In genomic region chr22:19138217-19139000, GRCh38 we compare ENCODE assay signal across 21 cellular contexts. TPM values are rescaled to one million over a fixed set of nuclear protein-coding genes. Genes with fewer than 3 reads are reported as not detected.
DNase-seq lines count a peak whose midpoint lies in the region; ATAC-seq, FAIRE-seq and TF ChIP-seq lines count a peak whose summit lies in the region.
"Had no signal": no experiment of that assay in that cellular context is flagged by ENCODE, and none has a peak within 500 bp of the region (broad histone marks: within the 10 kb centered on the region; RNA-seq: fewer than 3 reads in every experiment).

No MANE protein-coding gene starts in this region.

- intact Hi-C loops in A673 (cut with micrococcal nuclease; ENCODE audit: unreplicated experiment) = no loop called here
- intact Hi-C loops in K562 (cut with micrococcal nuclease) = loop anchor here (10.0 kb wide), 1 partner anchor 64 kb away; no protein-coding TSS in a partner anchor
- intact Hi-C loops in CD8-positive, alpha-beta T cell (cut with DNase I, micrococcal nuclease) = no loop called here

- H3K36me3 Mint-ChIP-seq in CD8-positive, alpha-beta T cell = peaks cover 85% of the 10 kb centered on the region

- H3K36me3 ChIP-seq in A673 (ENCODE audit: insufficient read depth, low read length, poor library complexity, severe bottlenecking) (peaks cover 30% of the 10 kb centered on the region), HEK293 (ENCODE audit: control insufficient read depth in 2 of 2, insufficient read depth in 1 of 2, low read length in 2 of 2) (peaks cover 15 to 91% of the 10 kb centered on the region in 2 experiments; a peak in 2 of 3 replicates), K562 (ENCODE audit: control insufficient read depth, insufficient read depth, low read length) (peaks cover 91% of the 10 kb centered on the region), osteoblast (ENCODE audit: insufficient read depth, low read length) (peaks cover 71% of the 10 kb centered on the region)
- peaks cover 55% of the 10 kb centered on the region for H3K36me3 ChIP-seq in CD8-positive, alpha-beta T cell (ENCODE audit: insufficient read depth, low read length)

- H3K79me2 ChIP-seq in K562 (ENCODE audit: control insufficient read depth, insufficient read depth, low read length) (peaks cover 4% of the 10 kb centered on the region), osteoblast (ENCODE audit: insufficient read depth, low read length) (peaks cover 12% of the 10 kb centered on the region)

- no peak for TF ChIP-seq EP300 in K562 (IDR thresholded peaks at IDR 0.05; ENCODE audit: low read length)

- no peak overlapping the region for H3K4me3 Mint-ChIP-seq in CD8-positive, alpha-beta T cell
- H3K4me3 Mint-ChIP-seq: CD4-positive, alpha-beta T cell; GM23338 had no signal

- H3K27me3 ChIP-seq in A673 (replicated peaks; ENCODE audit: insufficient read depth, low read depth, low read length, poor library complexity) (no peaks in the 10 kb centered on the region), K562 (ENCODE audit: control insufficient read depth in 2 of 2, insufficient read depth in 2 of 2, low read length in 2 of 2) (no peaks in the 10 kb centered on the region), osteoblast (ENCODE audit: insufficient read depth, low read length) (no peaks in the 10 kb centered on the region)
- H3K27me3 ChIP-seq in CD8-positive, alpha-beta T cell (ENCODE audit: insufficient read depth, low read length) = no peaks in the 10 kb centered on the region

- no peaks in the 10 kb centered on the region for H3K9me3 Mint-ChIP-seq in CD8-positive, alpha-beta T cell
- H3K9me3 Mint-ChIP-seq: CD4-positive, alpha-beta T cell; GM23338 had no signal

- no peak for TF ChIP-seq CTCF in A673 (conservative IDR thresholded peaks at IDR 0.05; ENCODE audit: low read depth, low read length)
- TF ChIP-seq CTCF in HEK293 (tag by site-specific recombination; IDR thresholded peaks at IDR 0.05) = no peak
- TF ChIP-seq CTCF in K562 (IDR thresholded peaks at IDR 0.05 in 2 of 3, conservative IDR thresholded peaks at IDR 0.05 in 1 of 3; ENCODE audit: insufficient read depth in 2 of 3, low read depth in 1 of 3, low read length in 3 of 3) = 0 out of 6 replicates have a peak, but pooled peaks of 1 of the 3 experiments have one; percentile 6
- no peak for TF ChIP-seq CTCF in osteoblast (IDR thresholded peaks at IDR 0.05; ENCODE audit: extremely low read depth, low read depth, low read length)
- no peak for TF ChIP-seq CTCF in CD8-positive, alpha-beta T cell (IDR thresholded peaks at IDR 0.05)

- H2AFZ ChIP-seq in K562 (ENCODE audit: low read depth, low read length) = no peak overlapping the region
- no peak overlapping the region for H2AFZ ChIP-seq in osteoblast (ENCODE audit: low read length)
- H2AFZ ChIP-seq: GM23338 had no signal

- H3K9ac ChIP-seq in K562 (ENCODE audit: insufficient read depth in 1 of 2, low read depth in 2 of 2, low read length in 2 of 2) = peak overlapping the region in 1 of 2 experiments; percentile 43; a peak in 1 of 4 replicates

- peaks cover 10% of the 10 kb centered on the region for H3K4me1 Mint-ChIP-seq in CD8-positive, alpha-beta T cell (ENCODE audit: low read depth)
- H3K4me1 Mint-ChIP-seq: GM23338 had no signal

- H3K27ac Mint-ChIP-seq in CD8-positive, alpha-beta T cell = no peak overlapping the region
- H3K27ac Mint-ChIP-seq: CD4-positive, alpha-beta T cell; GM23338 had no signal

- no peak for TF ChIP-seq RAD21 in K562 (CRISPR knock-in tag; conservative IDR thresholded peaks at IDR 0.05 in 1 of 2, IDR thresholded peaks at IDR 0.05 in 1 of 2)

- CTCF ChIA-PET in A673 (lab: Charles Lee) = no interaction called here
- CTCF ChIA-PET in HEK293 (lab: Yijun Ruan, JAX) = interaction anchor here (0.6 to 1.1 kb wide), 4 partner anchors 16 to 492 kb away, joined by 3 to 4 read pairs (median 4); partner anchors contain the start of gene DGCR2
- CTCF ChIA-PET in K562 (lab: Yijun Ruan, JAX; ENCODE audit: low intra/inter-chr PET ratio) = no interaction called here
- CTCF ChIA-PET in CD8-positive, alpha-beta T cell (lab: Charles Lee) = no interaction called here

- H3K4me2 ChIP-seq in K562 (ENCODE audit: insufficient read depth, low read length) (no peak overlapping the region), osteoblast (ENCODE audit: insufficient read depth, low read length) (no peak overlapping the region)
- H3K4me2 ChIP-seq: GM23338 had no signal

- peak overlapping the region; percentile 26 for H3K27ac ChIP-seq in A673 (ENCODE audit: low read depth, low read length, poor library complexity, severe bottlenecking)
- H3K27ac ChIP-seq in HEK293 (ENCODE audit: extremely low read depth, low read depth, low read length) = no peak overlapping the region
- no peak overlapping the region for H3K27ac ChIP-seq in K562 (ENCODE audit: extremely low read depth, low read depth, low read length)
- H3K27ac ChIP-seq in osteoblast (ENCODE audit: low read depth, low read length) = no peak overlapping the region
- no peak overlapping the region for H3K27ac ChIP-seq in CD8-positive, alpha-beta T cell (ENCODE audit: low read depth, low read length)
- H3K27ac ChIP-seq: C4-2B, HL-60 had no signal

- FAIRE-seq in K562 (lab: Jason Lieb, UNC) = no peak
- FAIRE-seq in frontal cortex (lab: Jason Lieb, UNC) = no peak
- FAIRE-seq: H54 had no signal

- WGBS in K562 (ENCODE audit: insufficient coverage, low coverage, missing lambda C conversion rate) = 85% methylated on average over 15 of the region's 15 CpGs

- no peaks in the 10 kb centered on the region for H3K27me3 Mint-ChIP-seq in CD8-positive, alpha-beta T cell (ENCODE audit: low read depth)
- H3K27me3 Mint-ChIP-seq: CD4-positive, alpha-beta T cell had no signal

- H3K4me3 ChIP-seq in A673 (ENCODE audit: low read depth, low read length, poor library complexity, severe bottlenecking) (no peak overlapping the region), HEK293 (ENCODE audit: low read depth, low read length) (no peak overlapping the region), K562 (no peak overlapping the region), osteoblast (ENCODE audit: insufficient read depth, low read length) (no peak overlapping the region)
- H3K4me3 ChIP-seq in CD8-positive, alpha-beta T cell (ENCODE audit: low read depth, low read length) = no peak overlapping the region
- H3K4me3 ChIP-seq: GM23338 had no signal

- POLR2A ChIA-PET in A673 (lab: Charles Lee; ENCODE audit: low non-redundant PET) = no interaction called here
- POLR2A ChIA-PET in HEK293 (lab: Yijun Ruan, JAX) = interaction anchor here (1.0 to 1.1 kb wide), 2 partner anchors 36 to 49 kb away, joined by 3 read pairs; no protein-coding TSS in a partner anchor
- POLR2A ChIA-PET in K562 (lab: Yijun Ruan, JAX) = interaction anchor here (0.6 to 3.4 kb wide), 5 partner anchors 11 to 515 kb away, joined by 3 to 17 read pairs (median 4); partner anchors contain the start of gene DGCR2
- POLR2A ChIA-PET in CD8-positive, alpha-beta T cell (lab: Charles Lee) = no interaction called here

- in situ Hi-C loops in K562 (cut with MboI) = no loop called here

- H3K4me1 ChIP-seq in A673 (ENCODE audit: insufficient read depth, low read length, poor library complexity, severe bottlenecking) = no peaks in the 10 kb centered on the region
- H3K4me1 ChIP-seq in HEK293 (ENCODE audit: control insufficient read depth, insufficient read depth, low read length) = no peaks in the 10 kb centered on the region
- H3K4me1 ChIP-seq in K562 (replicated peaks in 1 of 2; ENCODE audit: control insufficient read depth in 2 of 2, insufficient read depth in 2 of 2, low read length in 2 of 2) = peaks cover 4 to 33% of the 10 kb centered on the region in 2 experiments; a peak in 4 of 5 replicates
- no peaks in the 10 kb centered on the region for H3K4me1 ChIP-seq in osteoblast (ENCODE audit: insufficient read depth, low read length)
- peaks cover 5% of the 10 kb centered on the region for H3K4me1 ChIP-seq in CD8-positive, alpha-beta T cell (ENCODE audit: insufficient read depth, low read length)

- peak; percentile 35 for DNase-seq in A673 (ENCODE audit: low spot score)
- no peak for DNase-seq in K562 (ENCODE audit: extremely low read depth in 1 of 4, low spot score in 3 of 4)
- DNase-seq in osteoblast (ENCODE audit: insufficient read length, low spot score, missing footprints) = peak; percentile 58
- no peak for DNase-seq in activated effector memory CD4-positive, alpha-beta T cell treated with anti-CD3 and anti-CD28 coated beads, Interleukin-2, amount 50 U/mL, for 16 hours
- DNase-seq in CD8-positive, alpha-beta T cell = no peak
- DNase-seq in frontal cortex (ENCODE audit: low spot score in 2 of 2) = no peak
- DNase-seq: ACHN; Calu3; CD4-positive, alpha-beta T cell; DMS79 treated with DMSO at 0.1 percent for 48 hours; GF-D8; HCEC 1CT had no signal

- H4K20me1 ChIP-seq in K562 (replicated peaks; ENCODE audit: control insufficient read depth, insufficient read depth, low read length) (no peaks in the 10 kb centered on the region), osteoblast (ENCODE audit: insufficient read depth, low read length) (peaks cover 2% of the 10 kb centered on the region)

- BruUV-seq in A673 (replicated peaks; lab: Mats Ljungman, UMichigan) = no TSS peak
- BruUV-seq in K562 (replicated peaks; lab: Mats Ljungman, UMichigan) = no TSS peak

- no peak for TF ChIP-seq POLR2A in K562 (conservative IDR thresholded peaks at IDR 0.05)

- peaks cover 13% of the 10 kb centered on the region for H3K9me1 ChIP-seq in K562 (ENCODE audit: control insufficient read depth, insufficient read depth, low read length)

- H3K9me3 ChIP-seq in A673 (ENCODE audit: low read depth, low read length, poor library complexity, severe bottlenecking) (no peaks in the 10 kb centered on the region), HEK293 (ENCODE audit: control insufficient read depth, insufficient read depth, low read depth, low read length) (no peaks in the 10 kb centered on the region), K562 (replicated peaks; ENCODE audit: control insufficient read depth, insufficient read depth, low read depth, low read length) (no peaks in the 10 kb centered on the region), osteoblast (ENCODE audit: low read depth, low read length) (no peaks in the 10 kb centered on the region)
- H3K9me3 ChIP-seq in CD8-positive, alpha-beta T cell (ENCODE audit: low read length) = no peaks in the 10 kb centered on the region

- ATAC-seq in K562 (no peak), HG03025 (IDR thresholded peaks at IDR 0.05; ENCODE audit: low FRiP score, unreplicated experiment) (no peak)
- ATAC-seq in CD8-positive, alpha-beta T cell = no peak
- ATAC-seq: GM23338 had no signal

RNA-seq across cellular contexts. Expression of gene ESS2, which starts 6.0 kb away (rescaled TPM):
- total RNA-seq in A673 (2021) (21.1 and 21.4 TPM in 2 replicates), K562 (2014; rRNA removed) (42.5 and 47.4 TPM in 2 replicates), K562 (2014; rRNA removed; fragmentation: Illumina TruSeq; extraction: Trizol) (9.4 and 10.7 TPM in 2 replicates), K562 (2015; rRNA removed; fragmentation: Illumina TruSeq; extraction: Trizol) (28.3 and 30.9 TPM in 2 replicates), K562 (2021) (51.3 and 52.8 TPM in 2 replicates), osteoblast (19.4 and 22.1 TPM in 2 replicates), frontal cortex (13.0 TPM)
- total RNA-seq in K562 (2011; cell fraction: chromatin; rRNA removed; ENCODE audit: low replicate concordance) = 22.9 and 43.9 TPM in 2 replicates
- 30.7 and 33.7 TPM in 2 replicates for total RNA-seq in K562 (2011; cell fraction: nucleolus; rRNA removed)
- 20.2 and 27.2 TPM in 2 replicates for total RNA-seq in K562 (2011; cell fraction: nucleoplasm; rRNA removed)
- polyA plus RNA-seq in K562 (2011; rRNA removed) (26.8 and 44.0 TPM in 2 replicates), K562 (2014; fragmentation: Illumina TruSeq; extraction: Trizol) (23.6 and 41.0 TPM in 2 replicates), K562 (2014; fragmentation: Nextera tagmentation; extraction: Ambion mirVana) (1 to 10 TPM in 1 of 2 experiments, under 1 TPM in 1; 0.70 to 1.9 TPM), K562 (2014; rRNA removed) (47.1 and 58.1 TPM in 2 replicates)
- 44.3 and 59.3 TPM in 2 replicates for polyA plus RNA-seq in K562 (2011; cell fraction: cytosol; rRNA removed)
- polyA plus RNA-seq in K562 (2011; cell fraction: nucleus; rRNA removed) = 50.0 and 63.7 TPM in 2 replicates
- polyA plus RNA-seq in K562 (2012) = 34.4 and 35.2 TPM in 2 replicates
- polyA minus RNA-seq in K562 (2011; rRNA and poly(A)+ RNA removed) = 11.3 and 13.6 TPM in 2 replicates
- polyA minus RNA-seq in K562 (2011; cell fraction: cytosol; rRNA and poly(A)+ RNA removed) = 16.3 and 30.8 TPM in 2 replicates
- 11.7 and 24.3 TPM in 2 replicates for polyA minus RNA-seq in K562 (2011; cell fraction: nucleus; rRNA and poly(A)+ RNA removed)
- total RNA-seq in CD8-positive, alpha-beta T cell = 10 to 100 TPM; 62.5 to 65.5 TPM

RNA-seq across cellular contexts. Expression of gene TSSK2, which starts 7.3 kb away (rescaled TPM):
- total RNA-seq in A673 (2021) = not detected in 2 replicates
- 0.21 TPM in 1 of 2 replicates, not detected in the other for total RNA-seq in K562 (2011; cell fraction: chromatin; rRNA removed; ENCODE audit: low replicate concordance)
- total RNA-seq in K562 (2011; cell fraction: nucleolus; rRNA removed) = not detected in 2 replicates
- 0.22 TPM in 1 of 2 replicates, not detected in the other for total RNA-seq in K562 (2011; cell fraction: nucleoplasm; rRNA removed)
- total RNA-seq in K562 (2014; rRNA removed) = not detected in 2 replicates
- total RNA-seq in K562 (2014; rRNA removed; fragmentation: Illumina TruSeq; extraction: Trizol) = not detected in 2 replicates
- total RNA-seq in K562 (2015; rRNA removed; fragmentation: Illumina TruSeq; extraction: Trizol) = not detected in 2 replicates
- total RNA-seq in K562 (2021) = not detected in 2 replicates
- not detected in 2 replicates for polyA plus RNA-seq in K562 (2011; rRNA removed)
- polyA plus RNA-seq in K562 (2011; cell fraction: cytosol; rRNA removed) = 0.04 TPM in 1 of 2 replicates, not detected in the other
- polyA plus RNA-seq in K562 (2011; cell fraction: nucleus; rRNA removed) = 0.10 TPM in 1 of 2 replicates, not detected in the other
- not detected in 2 replicates for polyA plus RNA-seq in K562 (2012)
- not detected in 2 replicates for polyA plus RNA-seq in K562 (2014; fragmentation: Illumina TruSeq; extraction: Trizol)
- polyA plus RNA-seq in K562 (2014; fragmentation: Nextera tagmentation; extraction: Ambion mirVana) = not detected
- 0.04 TPM in 1 of 2 replicates, not detected in the other for polyA plus RNA-seq in K562 (2014; rRNA removed)
- polyA minus RNA-seq in K562 (2011; rRNA and poly(A)+ RNA removed) = not detected in 2 replicates
- not detected in 2 replicates for polyA minus RNA-seq in K562 (2011; cell fraction: cytosol; rRNA and poly(A)+ RNA removed)
- not detected in 2 replicates for polyA minus RNA-seq in K562 (2011; cell fraction: nucleus; rRNA and poly(A)+ RNA removed)
- total RNA-seq in osteoblast = not detected in 2 replicates
- under 1 TPM; 0.25 to 0.27 TPM for total RNA-seq in CD8-positive, alpha-beta T cell
- not detected for total RNA-seq in frontal cortex
- total RNA-seq: A172, Calu3, GM23338, HT1080 had no signal
- polyA plus RNA-seq: BJ, GM23338 had no signal

RNA-seq across cellular contexts. Expression of gene GSC2, which starts 11.7 kb away (rescaled TPM):
- not detected in 2 replicates for total RNA-seq in A673 (2021)
- total RNA-seq in K562 (2011; cell fraction: chromatin; rRNA removed; ENCODE audit: low replicate concordance) = not detected in 2 replicates
- total RNA-seq in K562 (2011; cell fraction: nucleolus; rRNA removed) = not detected in 2 replicates
- not detected in 2 replicates for total RNA-seq in K562 (2011; cell fraction: nucleoplasm; rRNA removed)
- not detected in 2 replicates for total RNA-seq in K562 (2014; rRNA removed)
- not detected in 2 replicates for total RNA-seq in K562 (2014; rRNA removed; fragmentation: Illumina TruSeq; extraction: Trizol)
- total RNA-seq in K562 (2015; rRNA removed; fragmentation: Illumina TruSeq; extraction: Trizol) = not detected in 2 replicates
- total RNA-seq in K562 (2021) = not detected in 2 replicates
- polyA plus RNA-seq in K562 (2011; rRNA removed) = not detected in 2 replicates
- polyA plus RNA-seq in K562 (2011; cell fraction: cytosol; rRNA removed) = not detected in 2 replicates
- polyA plus RNA-seq in K562 (2011; cell fraction: nucleus; rRNA removed) = not detected in 2 replicates
- polyA plus RNA-seq in K562 (2012) = not detected in 2 replicates
- not detected in 2 replicates for polyA plus RNA-seq in K562 (2014; fragmentation: Illumina TruSeq; extraction: Trizol)
- polyA plus RNA-seq in K562 (2014; fragmentation: Nextera tagmentation; extraction: Ambion mirVana) = not detected
- not detected in 2 replicates for polyA plus RNA-seq in K562 (2014; rRNA removed)
- polyA minus RNA-seq in K562 (2011; rRNA and poly(A)+ RNA removed) = not detected in 2 replicates
- polyA minus RNA-seq in K562 (2011; cell fraction: cytosol; rRNA and poly(A)+ RNA removed) = not detected in 2 replicates
- not detected in 2 replicates for polyA minus RNA-seq in K562 (2011; cell fraction: nucleus; rRNA and poly(A)+ RNA removed)
- not detected in 2 replicates for total RNA-seq in osteoblast
- not detected for total RNA-seq in CD8-positive, alpha-beta T cell
- not detected for total RNA-seq in frontal cortex
- total RNA-seq: A172; Calu3; CD4-positive, alpha-beta T cell; GM23338; HT1080 had no signal
- polyA plus RNA-seq: BJ, GM23338 had no signal

RNA-seq across cellular contexts. Expression of gene DGCR2, which starts 16.2 kb away (rescaled TPM):
- total RNA-seq in A673 (2021) = 41.1 and 47.3 TPM in 2 replicates
- 104 and 237 TPM in 2 replicates for total RNA-seq in K562 (2011; cell fraction: chromatin; rRNA removed; ENCODE audit: low replicate concordance)
- total RNA-seq in K562 (2011; cell fraction: nucleolus; rRNA removed) = 233 and 250 TPM in 2 replicates
- 163 and 192 TPM in 2 replicates for total RNA-seq in K562 (2011; cell fraction: nucleoplasm; rRNA removed)
- total RNA-seq in K562 (2014; rRNA removed) = 62.9 and 79.7 TPM in 2 replicates
- total RNA-seq in K562 (2014; rRNA removed; fragmentation: Illumina TruSeq; extraction: Trizol) = 25.0 and 31.7 TPM in 2 replicates
- 52.2 and 56.7 TPM in 2 replicates for total RNA-seq in K562 (2015; rRNA removed; fragmentation: Illumina TruSeq; extraction: Trizol)
- 101 and 103 TPM in 2 replicates for total RNA-seq in K562 (2021)
- polyA plus RNA-seq in K562 (2011; rRNA removed) = 45.6 and 65.3 TPM in 2 replicates
- 87.9 and 92.8 TPM in 2 replicates for polyA plus RNA-seq in K562 (2011; cell fraction: cytosol; rRNA removed)
- 96.5 and 99.6 TPM in 2 replicates for polyA plus RNA-seq in K562 (2011; cell fraction: nucleus; rRNA removed)
- 68.2 and 87.4 TPM in 2 replicates for polyA plus RNA-seq in K562 (2012)
- polyA plus RNA-seq in K562 (2014; fragmentation: Illumina TruSeq; extraction: Trizol) = 56.7 and 59.7 TPM in 2 replicates
- polyA plus RNA-seq in K562 (2014; fragmentation: Nextera tagmentation; extraction: Ambion mirVana) = under 1 TPM; 0.69 to 0.70 TPM
- polyA plus RNA-seq in K562 (2014; rRNA removed) = 54.1 and 56.4 TPM in 2 replicates
- 59.4 and 60.5 TPM in 2 replicates for polyA minus RNA-seq in K562 (2011; rRNA and poly(A)+ RNA removed)
- 76.8 and 101 TPM in 2 replicates for polyA minus RNA-seq in K562 (2011; cell fraction: cytosol; rRNA and poly(A)+ RNA removed)
- polyA minus RNA-seq in K562 (2011; cell fraction: nucleus; rRNA and poly(A)+ RNA removed) = 59.6 and 106 TPM in 2 replicates
- total RNA-seq in osteoblast = 40.7 and 43.4 TPM in 2 replicates
- 10 to 100 TPM; 29.6 to 32.4 TPM for total RNA-seq in CD8-positive, alpha-beta T cell
- 65.2 TPM for total RNA-seq in frontal cortex

RNA-seq across cellular contexts. Expression of gene SLC25A1, which starts 40.1 kb away (rescaled TPM):
- 91.0 and 115 TPM in 2 replicates for total RNA-seq in A673 (2021)
- 34.4 and 107 TPM in 2 replicates for total RNA-seq in K562 (2011; cell fraction: chromatin; rRNA removed; ENCODE audit: low replicate concordance)
- total RNA-seq in K562 (2011; cell fraction: nucleolus; rRNA removed) = 114 and 122 TPM in 2 replicates
- 76.8 and 81.5 TPM in 2 replicates for total RNA-seq in K562 (2011; cell fraction: nucleoplasm; rRNA removed)
- total RNA-seq in K562 (2014; rRNA removed) = 329 and 469 TPM in 2 replicates
- 54.3 and 89.6 TPM in 2 replicates for total RNA-seq in K562 (2014; rRNA removed; fragmentation: Illumina TruSeq; extraction: Trizol)
- 109 and 119 TPM in 2 replicates for total RNA-seq in K562 (2015; rRNA removed; fragmentation: Illumina TruSeq; extraction: Trizol)
- 399 and 408 TPM in 2 replicates for total RNA-seq in K562 (2021)
- polyA plus RNA-seq in K562 (2011; rRNA removed) = 110 and 216 TPM in 2 replicates
- polyA plus RNA-seq in K562 (2011; cell fraction: cytosol; rRNA removed) = 329 and 368 TPM in 2 replicates
- 294 and 343 TPM in 2 replicates for polyA plus RNA-seq in K562 (2011; cell fraction: nucleus; rRNA removed)
- polyA plus RNA-seq in K562 (2012) = 272 and 330 TPM in 2 replicates
- polyA plus RNA-seq in K562 (2014; fragmentation: Illumina TruSeq; extraction: Trizol) = 183 and 239 TPM in 2 replicates
- 10 to 100 TPM; 11.0 to 23.7 TPM for polyA plus RNA-seq in K562 (2014; fragmentation: Nextera tagmentation; extraction: Ambion mirVana)
- polyA plus RNA-seq in K562 (2014; rRNA removed) = 248 and 262 TPM in 2 replicates
- polyA minus RNA-seq in K562 (2011; rRNA and poly(A)+ RNA removed) = 64.7 and 77.1 TPM in 2 replicates
- 103 and 287 TPM in 2 replicates for polyA minus RNA-seq in K562 (2011; cell fraction: cytosol; rRNA and poly(A)+ RNA removed)
- 46.3 and 88.1 TPM in 2 replicates for polyA minus RNA-seq in K562 (2011; cell fraction: nucleus; rRNA and poly(A)+ RNA removed)
- total RNA-seq in osteoblast = 63.7 and 69.2 TPM in 2 replicates
- total RNA-seq in CD8-positive, alpha-beta T cell = 10 to 100 TPM; 14.5 to 15.9 TPM
- 24.9 TPM for total RNA-seq in frontal cortex

Comparison
In these comparisons a context has a peak if more than half of its experiments do, and no peak if none do; other contexts are left out.
1. DNase-seq: peak in A673 (single experiment) and osteoblast (single experiment); none in K562 (0 of 4), activated effector memory CD4-positive, alpha-beta T cell treated with anti-CD3 and anti-CD28 coated beads, Interleukin-2, amount 50 U/mL, for 16 hours (single experiment), CD8-positive, alpha-beta T cell (0 of 7) and frontal cortex (0 of 2).
2. POLR2A ChIA-PET loops: an anchor here in HEK293 (1.0 to 1.1 kb wide) and K562 (0.6 to 3.4 kb wide); none called in A673 and CD8-positive, alpha-beta T cell.